Comparison of ENCODE assay signal across 10 cellular contexts in the genomic region with DNA sequence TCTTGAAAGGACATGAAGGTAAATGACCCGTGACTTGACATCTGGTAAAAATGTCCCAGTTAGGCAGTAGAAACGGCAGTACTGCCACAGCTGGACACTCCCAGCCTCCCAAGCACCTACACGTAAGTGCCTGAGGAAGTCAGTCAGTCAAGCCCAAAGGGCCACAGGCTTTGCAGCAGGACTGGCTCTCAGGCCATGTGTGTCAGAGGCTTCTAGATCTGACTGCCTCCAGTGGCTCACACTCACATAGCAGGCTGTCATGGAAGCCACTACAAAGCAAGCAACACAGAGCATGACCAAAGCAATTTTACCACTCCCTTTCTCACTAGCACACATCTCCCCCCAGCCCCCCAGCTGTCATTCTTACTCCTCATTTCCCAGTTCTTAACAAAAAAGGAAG. TPM values are rescaled to one million over a fixed set of nuclear protein-coding genes. Genes with fewer than 3 reads are reported as not detected.
DNase-seq lines count a peak whose midpoint lies in the region; ATAC-seq, FAIRE-seq and TF ChIP-seq lines count a peak whose summit lies in the region.
"Had no signal": no experiment of that assay in that cellular context is flagged by ENCODE, and none has a peak within 500 bp of the region (broad histone marks: within the 10 kb centered on the region; RNA-seq: fewer than 3 reads in every experiment).

No MANE protein-coding gene starts in this region.

- no peaks in the 10 kb centered on the region for H3K9me3 ChIP-seq in BE2C
- H3K9me3 ChIP-seq in PC-3 (ENCODE audit: low read length), result no peaks in the 10 kb centered on the region
- no peaks in the 10 kb centered on the region for H3K9me3 ChIP-seq in CD4-positive, alpha-beta T cell (ENCODE audit: control insufficient read depth, low read length)
- H3K9me3 ChIP-seq: HAP-1 had no signal

- H3K4me3 Mint-ChIP-seq in CD4-positive, alpha-beta T cell, result no peak overlapping the region

- no peaks in the 10 kb centered on the region for H3K36me3 Mint-ChIP-seq in CD4-positive, alpha-beta T cell (ENCODE audit: low read depth)

- H3K27me3 ChIP-seq in BE2C (no peaks in the 10 kb centered on the region; the same call in 1 of the 2 replicates), PC-3 (ENCODE audit: low read length) (peaks cover 1% of the 10 kb centered on the region; the same call in 1 of the 2 replicates)
- no peaks in the 10 kb centered on the region for H3K27me3 ChIP-seq in CD4-positive, alpha-beta T cell (ENCODE audit: control insufficient read depth, insufficient read depth, low read length)

- H3K27ac Mint-ChIP-seq in CD4-positive, alpha-beta T cell, result no peak overlapping the region

- intact Hi-C loops in PC-3 (cut with micrococcal nuclease), result no loop called here
- intact Hi-C loops in CD4-positive, alpha-beta T cell (cut with DNase I, micrococcal nuclease), result no loop called here

- H3F3A ChIP-seq in PC-3 (ENCODE audit: low read length, unreplicated experiment), result no peaks in the 10 kb centered on the region

- H2AFZ ChIP-seq in PC-3 (ENCODE audit: low read length), result no peak overlapping the region

- POLR2A ChIA-PET in PC-3 (lab: Charles Lee; ENCODE audit: unreplicated experiment), result no interaction called here
- POLR2A ChIA-PET in CD4-positive, alpha-beta T cell (lab: Charles Lee), result no interaction called here

- H3K36me3 ChIP-seq in BE2C (no peaks in the 10 kb centered on the region), PC-3 (ENCODE audit: low read depth, low read length) (no peaks in the 10 kb centered on the region)
- H3K36me3 ChIP-seq: HAP-1 had no signal

- no peak overlapping the region for H3K4me3 ChIP-seq in BE2C (ENCODE audit: low read depth, low read length)
- no peak overlapping the region for H3K4me3 ChIP-seq in PC-3 (ENCODE audit: low read length)
- H3K4me3 ChIP-seq: HAP-1, lung had no signal

- no peaks in the 10 kb centered on the region for H3K27me3 Mint-ChIP-seq in CD4-positive, alpha-beta T cell

- no peak overlapping the region for H3K9ac ChIP-seq in PC-3 (ENCODE audit: low read length)

- H3K4me2 ChIP-seq in PC-3 (ENCODE audit: low read length), result no peak overlapping the region

- no peaks in the 10 kb centered on the region for H3K9me3 Mint-ChIP-seq in CD4-positive, alpha-beta T cell

- no peaks in the 10 kb centered on the region for H3K4me1 Mint-ChIP-seq in CD4-positive, alpha-beta T cell (ENCODE audit: low read depth)

- H3K4me1 ChIP-seq in BE2C (no peaks in the 10 kb centered on the region), PC-3 (ENCODE audit: insufficient read depth, low read length) (no peaks in the 10 kb centered on the region)
- H3K4me1 ChIP-seq: HAP-1 had no signal

- no peaks in the 10 kb centered on the region for H3K79me2 ChIP-seq in PC-3 (ENCODE audit: low read length)

- TF ChIP-seq CTCF in BE2C (IDR thresholded peaks at IDR 0.05; ENCODE audit: low read depth, low read length) (peak; percentile 29), PC-3 (conservative IDR thresholded peaks at IDR 0.05; ENCODE audit: low read depth, low read length) (peak; percentile 24; the same call in 1 of the 2 replicates)
- no peak for TF ChIP-seq CTCF in CD4-positive, alpha-beta T cell (IDR thresholded peaks at IDR 0.05)

- no peak for FAIRE-seq in GM19239 (lab: Jason Lieb, UNC)

- no peak overlapping the region for H3K27ac ChIP-seq in PC-3 (ENCODE audit: low read length)
- H3K27ac ChIP-seq in CD4-positive, alpha-beta T cell (ENCODE audit: low read depth, low read length), result no peak overlapping the region

- CTCF ChIA-PET in PC-3 (lab: Charles Lee), result no interaction called here
- CTCF ChIA-PET in CD4-positive, alpha-beta T cell (lab: Charles Lee), result interaction anchor here (1.0 kb wide), 1 partner anchor 8 kb away, joined by 5 read pairs; no protein-coding TSS in a partner anchor

- peak; percentile 28 for DNase-seq in BE2C
- DNase-seq in GM19239 (ENCODE audit: insufficient read length, low spot score), result peak; percentile 9
- DNase-seq in PC-3, result peak; percentile 26
- peak; percentile 42 for DNase-seq in iPS DF 19.7 (ENCODE audit: low read depth, low spot score)
- no peak for DNase-seq in occipital lobe (lab: John Stamatoyannopoulos, UW)
- no peak for DNase-seq in CD4-positive, alpha-beta T cell
- DNase-seq in NOMO-1 treated with dmso at 0.1 percent for 144 hours (lab: John Stamatoyannopoulos, UW; ENCODE audit: unreplicated experiment), result no peak

- ATAC-seq in PC-3, result peak; percentile 68
- no peak for ATAC-seq in HG03280 (IDR thresholded peaks at IDR 0.05; ENCODE audit: unreplicated experiment)
- no peak for ATAC-seq in CD4-positive, alpha-beta T cell (ENCODE audit: poor library complexity)

- BruUV-seq in PC-3 (replicated peaks; lab: Mats Ljungman, UMichigan), result no TSS peak

- H3K9me2 ChIP-seq in PC-3 (replicated peaks; ENCODE audit: low read length), result no peaks in the 10 kb centered on the region

- no peaks in the 10 kb centered on the region for H4K20me1 ChIP-seq in PC-3 (ENCODE audit: low read length)

RNA-seq across cellular contexts. Expression of gene CCNJ, which starts 17.8 kb away (rescaled TPM):
- 7.3 TPM for polyA plus RNA-seq in BE2C (2012; ENCODE audit: insufficient read depth, insufficient read length, low read depth)
- 3.2 and 3.9 TPM in 2 replicates for total RNA-seq in PC-3 (2014; rRNA removed)
- total RNA-seq in occipital lobe, result 19.0 TPM
- 1 to 10 TPM; 6.9 to 8.0 TPM for total RNA-seq in CD4-positive, alpha-beta T cell

Comparison
In these comparisons a context has a peak if more than half of its experiments do, and no peak if none do; other contexts are left out.
1. DNase-seq: peak in BE2C (single experiment), GM19239 (single experiment), PC-3 (single experiment) and iPS DF 19.7 (single experiment); none in occipital lobe (single experiment), CD4-positive, alpha-beta T cell (0 of 10) and NOMO-1 treated with dmso at 0.1 percent for 144 hours (single experiment).